In genomic region chr1:248812736-248813425, GRCh38 we compare ENCODE assay signal across 30 cellular contexts. TPM values are rescaled to one million over a fixed set of nuclear protein-coding genes. Genes with fewer than 3 reads are reported as not detected.
"Had no signal": no experiment of that assay in that cellular context is flagged by ENCODE, and none has a peak within 500 bp of the region (broad histone marks: within the 10 kb centered on the region; RNA-seq: fewer than 3 reads in every experiment).

No MANE protein-coding gene starts in this region.

- H3K9me3 Mint-ChIP-seq: activated CD4-positive, alpha-beta T cell treated with anti-CD3 and anti-CD28 coated beads, Interleukin-2, amount 10 ng/mL, durations not matched to agents 7 days and 5 days; activated CD8-positive, alpha-beta T cell treated with anti-CD3 and anti-CD28 coated beads for 36 hours; activated naive CD4-positive, alpha-beta T cell treated with anti-CD3 and anti-CD28 coated beads, Interleukin-2, amount 10 ng/mL, durations not matched to agents 7 days and 5 days; activated naive CD8-positive, alpha-beta T cell treated with anti-CD3 and anti-CD28 coated beads, Interleukin-2, amount 50 U/mL, for 24 hours; activated T-helper 2 cell treated with anti-CD3 and anti-CD28 coated beads, Interferon-gamma antibody, Interleukin-2, Interleukin-4, amounts not matched to agents 10 μg/mL and 5 μg/mL and 100 μg/mL, durations not matched to agents 14 hours and 24 hours and 36 hours; naive thymus-derived CD8-positive, alpha-beta T cell had no signal

- H3K4me3 ChIP-seq: body of pancreas, cardiac muscle cell, lower lobe of right lung, ovary, psoas muscle, right lobe of liver, SK-N-MC, skin epidermis had no signal

- H3K4me3 Mint-ChIP-seq: activated CD4-positive, alpha-beta T cell treated with anti-CD3 and anti-CD28 coated beads, Interleukin-2, amount 10 ng/mL, durations not matched to agents 7 days and 5 days; activated CD8-positive, alpha-beta T cell treated with anti-CD3 and anti-CD28 coated beads for 36 hours; activated naive CD4-positive, alpha-beta T cell treated with anti-CD3 and anti-CD28 coated beads, Interleukin-2, amount 10 ng/mL, durations not matched to agents 7 days and 5 days; activated naive CD8-positive, alpha-beta T cell treated with anti-CD3 and anti-CD28 coated beads, Interleukin-2, amount 50 U/mL, for 24 hours; naive thymus-derived CD8-positive, alpha-beta T cell had no signal

- H3K27me3 ChIP-seq: body of pancreas, cardiac muscle cell, ovary, right lobe of liver, testis had no signal

- H3K27ac ChIP-seq: body of pancreas, cardiac muscle cell, lower lobe of right lung, ovary, psoas muscle, right lobe of liver, SK-N-MC, skin epidermis, testis, VCaP had no signal

- ATAC-seq: activated naive CD8-positive, alpha-beta T cell treated with anti-CD3 and anti-CD28 coated beads, Interleukin-2, amount 50 U/mL, for 24 hours; naive thymus-derived CD8-positive, alpha-beta T cell had no signal

- DNase-seq: activated CD4-positive, alpha-beta T cell treated with anti-CD3 and anti-CD28 coated beads, Interleukin-2, amount 10 ng/mL, durations not matched to agents 7 days and 5 days; activated CD4-positive, CD25-positive, alpha-beta regulatory T cell treated with anti-CD3 and anti-CD28 coated beads, Interleukin-2, amount 50 U/mL, for 72 hours; activated CD8-positive, alpha-beta T cell treated with anti-CD3 and anti-CD28 coated beads for 36 hours; activated naive CD4-positive, alpha-beta T cell treated with anti-CD3 and anti-CD28 coated beads, Interleukin-2, amount 10 ng/mL, durations not matched to agents 7 days and 5 days; activated naive CD8-positive, alpha-beta T cell treated with anti-CD3 and anti-CD28 coated beads, Interleukin-2, amount 50 U/mL, for 24 hours; activated T-cell treated with anti-CD3 and anti-CD28 coated beads, Interleukin-2, amount 50 U/mL, for 1 hour; anterior cingulate cortex; cortex of kidney; foreskin fibroblast; lower lobe of right lung; naive thymus-derived CD8-positive, alpha-beta T cell; ovary; psoas muscle; stimulated activated CD4-positive, alpha-beta T cell treated with anti-CD3 and anti-CD28 coated beads, Interleukin-1b, Interleukin-23, amount 100 ng/mL, for 48 hours; testis; trophoblast cell had no signal

- H3K27ac Mint-ChIP-seq: activated CD4-positive, alpha-beta T cell treated with anti-CD3 and anti-CD28 coated beads, Interleukin-2, amount 10 ng/mL, durations not matched to agents 7 days and 5 days; activated CD8-positive, alpha-beta T cell treated with anti-CD3 and anti-CD28 coated beads for 36 hours; activated T-helper 2 cell treated with anti-CD3 and anti-CD28 coated beads, Interferon-gamma antibody, Interleukin-2, Interleukin-4, amounts not matched to agents 10 μg/mL and 5 μg/mL and 100 μg/mL, durations not matched to agents 14 hours and 24 hours and 36 hours had no signal

- H3K36me3 ChIP-seq: ovary had no signal

- H3K9me3 ChIP-seq: body of pancreas, lower lobe of right lung, ovary, psoas muscle, right lobe of liver, testis had no signal

- H3K4me1 ChIP-seq: psoas muscle, testis had no signal

- H3K27me3 Mint-ChIP-seq: activated CD4-positive, alpha-beta T cell treated with anti-CD3 and anti-CD28 coated beads, Interleukin-2, amount 10 ng/mL, durations not matched to agents 7 days and 5 days; activated CD8-positive, alpha-beta T cell treated with anti-CD3 and anti-CD28 coated beads for 36 hours; activated naive CD4-positive, alpha-beta T cell treated with anti-CD3 and anti-CD28 coated beads, Interleukin-2, amount 10 ng/mL, durations not matched to agents 7 days and 5 days; activated naive CD8-positive, alpha-beta T cell treated with anti-CD3 and anti-CD28 coated beads, Interleukin-2, amount 50 U/mL, for 24 hours; naive thymus-derived CD8-positive, alpha-beta T cell had no signal

RNA-seq across cellular contexts. Expression of gene LYPD8, which starts 57.3 kb away (rescaled TPM):
- total RNA-seq: activated CD4-positive, alpha-beta T cell treated with anti-CD3 and anti-CD28 coated beads, Interleukin-2, amount 10 ng/mL, durations not matched to agents 7 days and 5 days; activated CD8-positive, alpha-beta T cell treated with anti-CD3 and anti-CD28 coated beads for 36 hours; activated T-helper 2 cell treated with anti-CD3 and anti-CD28 coated beads, Interferon-gamma antibody, Interleukin-2, Interleukin-4, amounts not matched to agents 10 μg/mL and 5 μg/mL and 100 μg/mL, durations not matched to agents 14 hours and 24 hours and 36 hours; body of pancreas; cardiac muscle cell; cerebellum; glomerular endothelial cell; kidney epithelial cell; left lobe of liver; lower lobe of right lung; mesenteric fat pad; mucosa of gallbladder; naive thymus-derived CD8-positive, alpha-beta T cell; psoas muscle; right lobe of liver; T-helper 2 cell treated with Interferon-gamma antibody and Interleukin-4, amounts not matched to agents 100 ng/mL and 5 ng/mL, for 36 hours had no signal
